38 cellular contexts compared by ENCODE assay signal in genomic region chr17:7410634-7411426, GRCh38. TPM values are rescaled to one million over a fixed set of nuclear protein-coding genes. Genes with fewer than 3 reads are reported as not detected.
"Had no signal": no experiment of that assay in that cellular context is flagged by ENCODE, and none has a peak within 500 bp of the region (broad histone marks: within the 10 kb centered on the region; RNA-seq: fewer than 3 reads in every experiment).

No MANE protein-coding gene starts in this region.

- DNase-seq: colonic mucosa; effector CD8-positive, alpha-beta T cell; endodermal cell; foreskin keratinocyte; heart left ventricle; left cardiac atrium; left lung; mesenchymal stem cell; naive B cell; occipital lobe; ovary; posterior cingulate gyrus; psoas muscle; spleen; stimulated activated CD4-positive, alpha-beta T cell treated with anti-CD3 and anti-CD28 coated beads, Interleukin-4, amount 100 ng/mL, for 4 hours; stimulated activated naive B cell treated with anti-CD40 and anti-IgM and Interleukin-4, amounts not matched to agents 10 μg/mL and 1 μg/mL and 100 μg/mL, for 72 hours; stimulated activated naive CD8-positive, alpha-beta T cell treated with anti-CD3 and anti-CD28 coated beads, Interleukin-15, amount 100 ng/mL, for 72 hours; transverse colon; upper lobe of right lung; uterus had no signal

- H3K4me2 ChIP-seq: hepatocyte had no signal

- H3K4me1 ChIP-seq: colonic mucosa, left lung, psoas muscle, upper lobe of right lung, uterus had no signal

- H3K27me3 ChIP-seq: colonic mucosa, foreskin keratinocyte, gastroesophageal sphincter, heart left ventricle, hepatocyte, ovary, suprapubic skin, upper lobe of right lung, uterus had no signal

- ATAC-seq: esophagus mucosa; foreskin keratinocyte; gastroesophageal sphincter; heart left ventricle; left cardiac atrium; left lung; mucosa of descending colon; natural killer cell treated with Interleukin-12 subunit alpha and Interleukin-12 subunit beta and Interleukin-15 and Interleukin-18, amount 100 ng/mL, for 72 hours; psoas muscle; right cardiac atrium; stimulated activated naive B cell treated with anti-CD40 and anti-IgM and Interleukin-4, amounts not matched to agents 10 μg/mL and 1 μg/mL and 100 μg/mL, for 72 hours; stimulated activated naive CD8-positive, alpha-beta T cell treated with anti-CD3 and anti-CD28 coated beads, Interleukin-15, amount 100 ng/mL, for 72 hours; upper lobe of right lung had no signal

- H3K27ac ChIP-seq: colonic mucosa, epithelial cell of prostate, foreskin keratinocyte, gastroesophageal sphincter, heart left ventricle, hepatocyte, left lung, ovary, psoas muscle, spleen, suprapubic skin, transverse colon, upper lobe of right lung, uterus had no signal

- H3K4me3 Mint-ChIP-seq: dendritic cell treated with granulocyte-macrophage colony-stimulating factor and Interleukin-4, amounts not matched to agents 40 ng/mL and 50 ng/mL, for 4 days; endodermal cell; mesothelial cell of epicardium; naive B cell; natural killer cell treated with Interleukin-12 subunit alpha and Interleukin-12 subunit beta and Interleukin-15 and Interleukin-18, amount 100 ng/mL, for 72 hours; stimulated activated naive B cell treated with anti-CD40 and anti-IgM and Interleukin-4, amounts not matched to agents 10 μg/mL and 1 μg/mL and 100 μg/mL, for 72 hours; stimulated activated naive CD8-positive, alpha-beta T cell treated with anti-CD3 and anti-CD28 coated beads, Interleukin-15, amount 100 ng/mL, for 72 hours had no signal

- H3K4me3 ChIP-seq: colonic mucosa, gastroesophageal sphincter, heart left ventricle, hepatocyte, left lung, mucosa of descending colon, ovary, psoas muscle, skin epidermis, spleen, suprapubic skin, transverse colon, upper lobe of right lung, uterus had no signal

- H3K9me3 ChIP-seq: colonic mucosa, gastroesophageal sphincter, heart left ventricle, left lung, mucosa of descending colon, ovary, psoas muscle, spleen, suprapubic skin, transverse colon, upper lobe of right lung, uterus had no signal

- FAIRE-seq: islet of Langerhans had no signal

- H3K36me3 Mint-ChIP-seq: naive B cell; natural killer cell treated with Interleukin-12 subunit alpha and Interleukin-12 subunit beta and Interleukin-15 and Interleukin-18, amount 100 ng/mL, for 72 hours; stimulated activated naive B cell treated with anti-CD40 and anti-IgM and Interleukin-4, amounts not matched to agents 10 μg/mL and 1 μg/mL and 100 μg/mL, for 72 hours had no signal

- H3K9me3 Mint-ChIP-seq: dendritic cell treated with granulocyte-macrophage colony-stimulating factor and Interleukin-4, amounts not matched to agents 40 ng/mL and 50 ng/mL, for 4 days; endodermal cell; mesothelial cell of epicardium; naive B cell; natural killer cell treated with Interleukin-12 subunit alpha and Interleukin-12 subunit beta and Interleukin-15 and Interleukin-18, amount 100 ng/mL, for 72 hours; stimulated activated naive B cell treated with anti-CD40 and anti-IgM and Interleukin-4, amounts not matched to agents 10 μg/mL and 1 μg/mL and 100 μg/mL, for 72 hours; stimulated activated naive CD8-positive, alpha-beta T cell treated with anti-CD3 and anti-CD28 coated beads, Interleukin-15, amount 100 ng/mL, for 72 hours had no signal

- H3K27ac Mint-ChIP-seq: dendritic cell treated with granulocyte-macrophage colony-stimulating factor and Interleukin-4, amounts not matched to agents 40 ng/mL and 50 ng/mL, for 4 days; endodermal cell; mesothelial cell of epicardium; naive B cell; natural killer cell treated with Interleukin-12 subunit alpha and Interleukin-12 subunit beta and Interleukin-15 and Interleukin-18, amount 100 ng/mL, for 72 hours; stimulated activated naive B cell treated with anti-CD40 and anti-IgM and Interleukin-4, amounts not matched to agents 10 μg/mL and 1 μg/mL and 100 μg/mL, for 72 hours; stimulated activated naive CD8-positive, alpha-beta T cell treated with anti-CD3 and anti-CD28 coated beads, Interleukin-15, amount 100 ng/mL, for 72 hours had no signal

- H3K36me3 ChIP-seq: colonic mucosa, left lung, ovary, spleen, transverse colon, upper lobe of right lung, uterus had no signal

- H2AFZ ChIP-seq: hepatocyte had no signal

RNA-seq across cellular contexts. Expression of gene SPEM1, which starts 9.3 kb away (rescaled TPM):
- total RNA-seq: colonic mucosa; esophagus mucosa; fibroblast of lung; foreskin keratinocyte; gastroesophageal sphincter; heart left ventricle; hepatocyte; kidney epithelial cell; left cardiac atrium; left lung; lower leg skin; lung microvascular endothelial cell; mucosa of descending colon; natural killer cell treated with Interleukin-12 subunit alpha and Interleukin-12 subunit beta and Interleukin-15 and Interleukin-18, amount 100 ng/mL, for 72 hours; occipital lobe; ovary; psoas muscle; renal cortical epithelial cell; right cardiac atrium; spleen; suprapubic skin; transverse colon; upper lobe of right lung; uterus had no signal
- polyA plus RNA-seq: fibroblast of lung, foreskin keratinocyte, heart left ventricle, hepatocyte, ovary, right cardiac atrium, spleen, thymus had no signal

RNA-seq across cellular contexts. Expression of gene SPEM2, which starts 14.6 kb away (rescaled TPM):
- total RNA-seq: colonic mucosa; endodermal cell; esophagus mucosa; fibroblast of lung; foreskin keratinocyte; gastroesophageal sphincter; heart left ventricle; hepatocyte; kidney epithelial cell; left cardiac atrium; left lung; lower leg skin; lung microvascular endothelial cell; mesothelial cell of epicardium; mucosa of descending colon; natural killer cell treated with Interleukin-12 subunit alpha and Interleukin-12 subunit beta and Interleukin-15 and Interleukin-18, amount 100 ng/mL, for 72 hours; occipital lobe; ovary; psoas muscle; renal cortical epithelial cell; right cardiac atrium; spleen; suprapubic skin; transverse colon; upper lobe of right lung; uterus had no signal
- polyA plus RNA-seq: fibroblast of lung, foreskin keratinocyte, heart left ventricle, hepatocyte, ovary, right cardiac atrium, spleen had no signal
